Comparison of ENCODE assay signal across 1 cellular context in the genomic region with DNA sequence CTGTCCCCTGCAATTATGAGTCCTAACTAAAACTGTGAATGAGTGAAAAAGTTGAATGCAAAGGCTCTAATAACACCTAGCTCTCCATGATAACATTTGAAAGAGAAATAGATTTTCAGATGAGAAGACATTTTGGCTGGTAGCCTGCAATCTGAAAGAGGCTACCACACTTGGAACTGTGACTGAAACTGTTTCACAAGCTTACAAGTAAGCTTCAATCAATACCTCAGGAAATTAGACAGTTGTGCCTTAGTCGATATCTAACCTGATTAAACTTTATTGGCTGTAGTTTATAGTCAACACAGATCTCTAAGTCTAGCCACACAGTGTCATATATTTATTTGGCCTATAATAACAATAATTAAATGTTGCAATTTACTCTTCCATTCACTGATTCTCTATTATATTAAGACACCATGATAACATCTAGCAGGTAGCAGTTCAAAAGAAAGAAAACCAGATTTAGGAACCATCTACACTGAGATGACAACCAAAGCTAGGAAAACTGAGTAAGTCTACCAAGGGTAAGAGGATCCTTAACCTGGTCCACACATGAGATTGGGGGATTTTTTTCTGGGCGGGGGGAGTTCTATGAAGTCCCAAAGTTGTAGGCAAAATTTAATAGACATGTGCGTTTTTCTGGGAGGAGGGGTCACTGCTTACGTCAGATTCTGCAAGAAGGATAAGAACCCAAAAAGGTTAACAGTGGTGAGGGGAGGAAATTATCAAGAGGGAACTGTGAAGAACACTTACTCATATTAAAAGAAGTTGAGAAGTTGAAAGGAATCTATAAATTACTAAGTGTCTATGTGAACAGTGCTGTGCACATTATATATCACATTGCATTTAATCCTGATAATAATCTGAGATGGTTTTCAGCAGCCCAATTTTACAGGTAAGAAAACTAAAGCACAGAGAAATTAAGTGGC.
TF ChIP-seq lines count a peak whose summit lies in the region.

No MANE protein-coding gene starts in this region.

TF ChIP-seq in HepG2, 621 proteins besides CTCF, POLR2A, EP300 and RAD21 (continued from another document):
- TF ChIP-seq ZNF24 (IDR thresholded peaks at IDR 0.05) = no peak
- no peak for TF ChIP-seq ZNF329 (CRISPR knock-in tag; IDR thresholded peaks at IDR 0.05; ENCODE audit: low read depth)
- no peak for TF ChIP-seq AKAP8 (CRISPR knock-in tag; IDR thresholded peaks at IDR 0.05)
- TF ChIP-seq ZNF724P (CRISPR knock-in tag; IDR thresholded peaks at IDR 0.05; ENCODE audit: borderline replicate concordance) = no peak
- no peak for TF ChIP-seq ZKSCAN1 (IDR thresholded peaks at IDR 0.05; ENCODE audit: low read length)
- no peak for TF ChIP-seq CCAR2 (optimal IDR thresholded peaks at IDR 0.05; ENCODE audit: low read depth, low read length)
- TF ChIP-seq SIX4 (CRISPR knock-in tag; IDR thresholded peaks at IDR 0.05) = no peak
